30 cellular contexts compared by ENCODE assay signal in the genomic region with DNA sequence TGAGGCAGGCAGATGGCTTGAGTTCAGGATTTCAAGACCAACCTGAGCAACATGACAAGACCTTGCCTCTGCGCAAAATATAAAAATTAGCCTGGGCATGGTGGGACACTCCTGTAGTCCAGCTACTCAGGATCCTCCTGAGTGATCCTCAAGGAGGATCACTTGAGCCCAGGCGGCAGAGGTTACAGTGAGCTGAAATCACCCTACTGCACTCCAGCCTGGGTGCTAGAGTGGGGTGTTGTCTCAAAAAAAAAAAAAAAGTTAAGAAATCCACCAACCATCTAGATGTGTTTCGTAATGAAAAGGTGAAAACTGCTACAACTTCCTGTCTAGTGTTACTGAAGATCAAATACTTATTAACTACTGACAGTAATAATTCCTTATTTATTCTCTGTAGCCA. TPM values are rescaled to one million over a fixed set of nuclear protein-coding genes. Genes with fewer than 3 reads are reported as not detected.
DNase-seq lines count a peak whose midpoint lies in the region; ATAC-seq and TF ChIP-seq lines count a peak whose summit lies in the region.
"Had no signal": no experiment of that assay in that cellular context is flagged by ENCODE, and none has a peak within 500 bp of the region (broad histone marks: within the 10 kb centered on the region; RNA-seq: fewer than 3 reads in every experiment).

No MANE protein-coding gene starts in this region.

- H3K27ac Mint-ChIP-seq in natural killer cell, result peak overlapping the region; percentile 78 to 94
- H3K27ac Mint-ChIP-seq: activated naive CD4-positive, alpha-beta T cell treated with anti-CD3 and anti-CD28 coated beads, Interleukin-2, amount 10 ng/mL, durations not matched to agents 7 days and 5 days; endodermal cell; H9; mesothelial cell of epicardium; nephron had no signal

- peak; percentile 72 to 78 (median 74) for ATAC-seq in natural killer cell
- ATAC-seq: left lobe of liver, pancreas, right cardiac atrium had no signal

- intact Hi-C loops in natural killer cell (cut with micrococcal nuclease), result no loop called here

- TF ChIP-seq CTCF in DOHH2 (IDR thresholded peaks at IDR 0.05; ENCODE audit: low read depth, low read length, poor library complexity, severe bottlenecking) (no peak), OCI-LY1 (IDR thresholded peaks at IDR 0.05; ENCODE audit: low read length) (no peak), natural killer cell (IDR thresholded peaks at IDR 0.05) (no peak)

- H3K27me3 ChIP-seq in DOHH2 (ENCODE audit: control insufficient read depth, low read length) (no peaks in the 10 kb centered on the region), OCI-LY1 (ENCODE audit: insufficient read depth, low read length) (no peaks in the 10 kb centered on the region)
- H3K27me3 ChIP-seq: colonic mucosa, esophagus squamous epithelium, hepatocyte, pancreas, stomach, transverse colon had no signal

- H4K20me1 ChIP-seq in DOHH2 (ENCODE audit: control insufficient read depth, insufficient read depth, low read depth, low read length) (peaks cover 3% of the 10 kb centered on the region; the same call in 1 of the 2 replicates), OCI-LY1 (ENCODE audit: insufficient read depth, low read length) (no peaks in the 10 kb centered on the region)

- no peak overlapping the region for H2AFZ ChIP-seq in OCI-LY1 (ENCODE audit: low read length)
- H2AFZ ChIP-seq: hepatocyte, PC-9 had no signal

- peak; percentile 15 for DNase-seq in NK-92 treated with Interleukin-12 subunit alpha and Interleukin-12 subunit beta, amount 100 ng/mL, for 24 hours (lab: John Stamatoyannopoulos, UW)
- no peak for DNase-seq in NK-92 (lab: John Stamatoyannopoulos, UW; ENCODE audit: unreplicated experiment)
- DNase-seq in natural killer cell, result no peak
- DNase-seq in effector CD4-positive, alpha-beta T cell, result no peak
- no peak for DNase-seq in kidney glomerular epithelial cell (lab: John Stamatoyannopoulos, UW)
- no peak for DNase-seq in COLO668 (lab: John Stamatoyannopoulos, UW; ENCODE audit: unreplicated experiment)
- DNase-seq: activated CD4-positive, alpha-beta T cell treated with anti-CD3 and anti-CD28 coated beads for 1 hour; activated naive CD4-positive, alpha-beta T cell treated with anti-CD3 and anti-CD28 coated beads, Interleukin-2, amount 10 ng/mL, durations not matched to agents 7 days and 5 days; activated T-cell treated with anti-CD3 and anti-CD28 coated beads, Interleukin-2, amount 50 U/mL, for 48 hours; colonic mucosa; DMS53; endodermal cell; esophagus squamous epithelium; H9; NCI-H2081; NCI-H446; NCI-H82; pancreas; PC-9; right cardiac atrium; SHP77; stomach; transverse colon had no signal

- H3K4me3 ChIP-seq in DOHH2 (ENCODE audit: low read length) (peak overlapping the region; percentile 1; the same call in 1 of the 2 replicates), OCI-LY1 (ENCODE audit: low read depth, low read length, poor library complexity, severe bottlenecking) (no peak overlapping the region)
- H3K4me3 ChIP-seq: colonic mucosa, esophagus squamous epithelium, hepatocyte, pancreas, PC-9, stomach, transverse colon had no signal

- H3K36me3 Mint-ChIP-seq in natural killer cell, result no peaks in the 10 kb centered on the region
- H3K36me3 Mint-ChIP-seq: mesothelial cell of epicardium had no signal

- H3K27me3 Mint-ChIP-seq in natural killer cell (ENCODE audit: low read depth in 2 of 2), result no peaks in the 10 kb centered on the region
- H3K27me3 Mint-ChIP-seq: activated naive CD4-positive, alpha-beta T cell treated with anti-CD3 and anti-CD28 coated beads, Interleukin-2, amount 10 ng/mL, durations not matched to agents 7 days and 5 days had no signal

- H3K36me3 ChIP-seq in DOHH2 (ENCODE audit: control insufficient read depth, low read length) (peaks cover 29% of the 10 kb centered on the region), OCI-LY1 (ENCODE audit: insufficient read depth, low read length) (peaks cover 10% of the 10 kb centered on the region; the same call in 1 of the 2 replicates)
- H3K36me3 ChIP-seq: colonic mucosa, esophagus squamous epithelium, pancreas, stomach, transverse colon had no signal

- no peak overlapping the region for H3K4me3 Mint-ChIP-seq in natural killer cell
- H3K4me3 Mint-ChIP-seq: activated naive CD4-positive, alpha-beta T cell treated with anti-CD3 and anti-CD28 coated beads, Interleukin-2, amount 10 ng/mL, durations not matched to agents 7 days and 5 days; endodermal cell; H9; mesothelial cell of epicardium; nephron had no signal

- no peaks in the 10 kb centered on the region for H3K9me3 Mint-ChIP-seq in natural killer cell
- H3K9me3 Mint-ChIP-seq: activated naive CD4-positive, alpha-beta T cell treated with anti-CD3 and anti-CD28 coated beads, Interleukin-2, amount 10 ng/mL, durations not matched to agents 7 days and 5 days; endodermal cell; H9; mesothelial cell of epicardium; nephron had no signal

- no peaks in the 10 kb centered on the region for H3K9me2 ChIP-seq in DOHH2 (replicated peaks; ENCODE audit: control insufficient read depth, low read length)
- no peaks in the 10 kb centered on the region for H3K9me2 ChIP-seq in OCI-LY1 (ENCODE audit: low read depth, low read length)

- H3K79me2 ChIP-seq in DOHH2 (ENCODE audit: control insufficient read depth, low read length) (peaks cover 100% of the 10 kb centered on the region), OCI-LY1 (ENCODE audit: insufficient read depth, low read length) (peaks cover 100% of the 10 kb centered on the region)

- H3F3A ChIP-seq in DOHH2 (ENCODE audit: control insufficient read depth, insufficient read depth) (peaks cover 10% of the 10 kb centered on the region), OCI-LY1 (ENCODE audit: insufficient read depth, low read length) (no peaks in the 10 kb centered on the region)

- no peak overlapping the region for H3K27ac ChIP-seq in DOHH2 (ENCODE audit: low read depth, low read length)
- H3K27ac ChIP-seq in OCI-LY1 (ENCODE audit: low read depth, low read length, poor library complexity, severe bottlenecking), result no peak overlapping the region
- H3K27ac ChIP-seq: 22Rv1, colonic mucosa, esophagus squamous epithelium, hepatocyte, pancreas, PC-9, stomach, transverse colon had no signal

- H3K4me2 ChIP-seq in DOHH2 (ENCODE audit: low read length), result peak overlapping the region; percentile 38
- H3K4me2 ChIP-seq in OCI-LY1 (ENCODE audit: low read length), result peak overlapping the region; percentile 16; the same call in 1 of the 2 replicates
- H3K4me2 ChIP-seq: hepatocyte, PC-9 had no signal

- H3K9ac ChIP-seq in OCI-LY1 (ENCODE audit: low read length), result no peak overlapping the region; the same call in 1 of the 2 replicates

- peaks cover 60% of the 10 kb centered on the region for H3K4me1 ChIP-seq in DOHH2 (ENCODE audit: control insufficient read depth, low read length)
- peaks cover 73% of the 10 kb centered on the region for H3K4me1 ChIP-seq in OCI-LY1 (ENCODE audit: insufficient read depth, low read length, severe bottlenecking)
- H3K4me1 ChIP-seq: colonic mucosa had no signal

- peaks cover 56 to 75% of the 10 kb centered on the region in 2 donors for H3K4me1 Mint-ChIP-seq in natural killer cell

- H3K9me3 ChIP-seq in DOHH2 (ENCODE audit: control insufficient read depth, insufficient read depth, low read length), result no peaks in the 10 kb centered on the region
- no peaks in the 10 kb centered on the region for H3K9me3 ChIP-seq in OCI-LY1 (ENCODE audit: low read length)
- H3K9me3 ChIP-seq: colonic mucosa, esophagus squamous epithelium, pancreas, stomach, transverse colon had no signal

RNA-seq across cellular contexts. Expression of a gene that starts 8.1 kb away (rescaled TPM):
- 100 to 1,000 TPM in 1 of 3 donors, 10 to 100 TPM in 2; 70.5 to 132 (median 79.6) TPM for total RNA-seq in natural killer cell
